In the genomic region with DNA sequence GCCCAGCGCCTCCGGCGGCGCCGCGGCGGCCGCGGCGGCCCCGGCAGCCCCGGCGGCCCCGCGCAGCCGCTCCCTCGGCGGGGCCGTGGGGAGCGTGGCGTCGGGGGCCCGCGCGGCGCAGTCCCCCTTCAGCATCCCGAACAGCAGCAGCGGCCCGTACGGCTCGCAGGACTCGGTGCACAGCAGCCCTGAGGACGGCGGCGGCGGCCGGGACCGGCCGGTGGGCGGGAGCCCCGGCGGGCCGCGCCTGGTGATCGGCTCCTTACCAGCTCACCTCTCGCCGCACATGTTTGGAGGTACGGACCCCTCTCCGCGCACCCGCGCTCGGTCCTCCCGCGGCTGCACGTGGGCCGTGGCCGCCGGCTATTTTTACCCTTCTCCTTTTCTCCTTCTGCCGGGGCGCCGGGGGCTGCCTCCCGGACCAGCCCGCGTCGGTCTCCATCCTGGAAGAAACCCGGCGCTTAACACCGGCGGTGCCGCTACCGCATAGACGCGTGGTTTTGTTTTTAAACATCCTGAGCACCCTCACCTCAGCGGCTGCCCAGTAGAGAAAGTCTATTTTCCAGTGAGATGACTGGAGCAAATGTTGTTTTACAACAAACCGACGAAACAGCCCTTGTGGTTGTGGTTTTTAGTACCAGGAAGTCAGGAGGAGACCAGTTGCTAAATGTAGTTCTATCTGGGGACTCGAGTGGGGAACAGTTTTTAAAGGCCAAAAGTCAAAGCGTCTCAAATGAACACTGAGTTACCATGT, we compare ENCODE assay signal across 1 cellular context.
TF ChIP-seq lines count a peak whose summit lies in the region.

No MANE protein-coding gene starts in this region.

TF ChIP-seq in A549, 52 proteins besides CTCF, POLR2A, EP300 and RAD21 (continued from another document):
- TF ChIP-seq, protein P1, sequence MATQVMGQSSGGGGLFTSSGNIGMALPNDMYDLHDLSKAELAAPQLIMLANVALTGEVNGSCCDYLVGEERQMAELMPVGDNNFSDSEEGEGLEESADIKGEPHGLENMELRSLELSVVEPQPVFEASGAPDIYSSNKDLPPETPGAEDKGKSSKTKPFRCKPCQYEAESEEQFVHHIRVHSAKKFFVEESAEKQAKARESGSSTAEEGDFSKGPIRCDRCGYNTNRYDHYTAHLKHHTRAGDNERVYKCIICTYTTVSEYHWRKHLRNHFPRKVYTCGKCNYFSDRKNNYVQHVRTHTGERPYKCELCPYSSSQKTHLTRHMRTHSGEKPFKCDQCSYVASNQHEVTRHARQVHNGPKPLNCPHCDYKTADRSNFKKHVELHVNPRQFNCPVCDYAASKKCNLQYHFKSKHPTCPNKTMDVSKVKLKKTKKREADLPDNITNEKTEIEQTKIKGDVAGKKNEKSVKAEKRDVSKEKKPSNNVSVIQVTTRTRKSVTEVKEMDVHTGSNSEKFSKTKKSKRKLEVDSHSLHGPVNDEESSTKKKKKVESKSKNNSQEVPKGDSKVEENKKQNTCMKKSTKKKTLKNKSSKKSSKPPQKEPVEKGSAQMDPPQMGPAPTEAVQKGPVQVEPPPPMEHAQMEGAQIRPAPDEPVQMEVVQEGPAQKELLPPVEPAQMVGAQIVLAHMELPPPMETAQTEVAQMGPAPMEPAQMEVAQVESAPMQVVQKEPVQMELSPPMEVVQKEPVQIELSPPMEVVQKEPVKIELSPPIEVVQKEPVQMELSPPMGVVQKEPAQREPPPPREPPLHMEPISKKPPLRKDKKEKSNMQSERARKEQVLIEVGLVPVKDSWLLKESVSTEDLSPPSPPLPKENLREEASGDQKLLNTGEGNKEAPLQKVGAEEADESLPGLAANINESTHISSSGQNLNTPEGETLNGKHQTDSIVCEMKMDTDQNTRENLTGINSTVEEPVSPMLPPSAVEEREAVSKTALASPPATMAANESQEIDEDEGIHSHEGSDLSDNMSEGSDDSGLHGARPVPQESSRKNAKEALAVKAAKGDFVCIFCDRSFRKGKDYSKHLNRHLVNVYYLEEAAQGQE (IDR thresholded peaks at IDR 0.05): no peak
TF ChIP-seq in A549: peak in this region for 1.
